Comparison of ENCODE assay signal across 21 cellular contexts in the genomic region with DNA sequence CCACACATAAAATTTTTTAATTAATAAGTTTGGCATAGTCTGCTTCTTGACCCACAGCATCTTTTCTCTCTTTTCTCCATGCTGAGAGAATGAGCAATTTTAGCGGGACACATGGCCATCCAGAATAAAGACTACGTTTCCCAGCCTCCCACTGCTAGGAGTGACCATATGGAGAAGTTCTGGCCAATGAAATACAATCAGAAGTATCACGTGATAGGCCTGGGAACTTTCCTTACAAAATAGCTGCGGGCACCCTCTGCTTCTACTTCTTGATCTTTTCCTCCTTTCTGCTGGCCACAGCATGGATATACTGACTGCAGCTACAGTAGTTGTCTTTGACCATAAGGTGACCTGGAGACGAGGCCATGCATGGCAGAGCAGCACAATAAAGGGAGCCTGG.
DNase-seq lines count a peak whose midpoint lies in the region; ATAC-seq and TF ChIP-seq lines count a peak whose summit lies in the region.
"Had no signal": no experiment of that assay in that cellular context is flagged by ENCODE, and none has a peak within 500 bp of the region (broad histone marks: within the 10 kb centered on the region; RNA-seq: fewer than 3 reads in every experiment).

No MANE protein-coding gene starts in this region.

- intact Hi-C loops in left lung (cut with DNase I): no loop called here

- H3K27ac ChIP-seq in left lung: no peak overlapping the region
- H3K27ac ChIP-seq: gastrocnemius medialis, uterus had no signal

- no peaks in the 10 kb centered on the region for H3K36me3 ChIP-seq in left lung
- H3K36me3 ChIP-seq: gastrocnemius medialis, uterus had no signal

- H3K27me3 ChIP-seq in left lung: no peaks in the 10 kb centered on the region
- H3K27me3 ChIP-seq: gastrocnemius medialis, uterus had no signal

- TF ChIP-seq CTCF in left lung (IDR thresholded peaks at IDR 0.05): no peak

- peaks cover 3 to 16% of the 10 kb centered on the region in 2 donors for H3K4me1 ChIP-seq in left lung
- H3K4me1 ChIP-seq: gastrocnemius medialis, uterus had no signal

- H3K9me3 ChIP-seq in left lung: no peaks in the 10 kb centered on the region
- H3K9me3 ChIP-seq: gastrocnemius medialis, uterus had no signal

- POLR2A ChIA-PET in HEK293T (lab: Yijun Ruan, JAX): no interaction called here

- no peak overlapping the region for H3K4me3 ChIP-seq in left lung
- H3K4me3 ChIP-seq: gastrocnemius medialis, uterus had no signal

- peak; percentile 21 to 23 for DNase-seq in AML-193 (lab: John Stamatoyannopoulos, UW)
- no peak for DNase-seq in HEK293T (ENCODE audit: extremely low spot score)
- DNase-seq in RPMI7951 (ENCODE audit: low read depth): peak; percentile 35
- no peak for DNase-seq in left lung
- no peak for DNase-seq in AG08395 (ENCODE audit: low spot score)
- no peak for DNase-seq in NCI-H2029 treated with DMSO at 0.1 percent for 48 hours (lab: John Stamatoyannopoulos, UW)
- DNase-seq: activated CD4-positive, CD25-positive, alpha-beta regulatory T cell; activated CD8-positive, alpha-beta T cell treated with anti-CD3 and anti-CD28 coated beads, Interleukin-2, amount 10 ng/mL, durations not matched to agents 7 days and 5 days; activated naive CD4-positive, alpha-beta T cell treated with Interleukin-2 at 50 U/mL for 16 hours; activated T-cell treated with anti-CD3 and anti-CD28 coated beads, Interleukin-2, amount 50 U/mL, for 24 hours; gastrocnemius medialis; left colon; midbrain; NCI-H1694 treated with DMSO at 0.1 percent for 48 hours; NCI-H345; stimulated activated CD4-positive, alpha-beta T cell treated with anti-CD3 and anti-CD28 coated beads, Interleukin-4, amount 100 ng/mL, for 24 hours; T-helper 2 cell; uterus had no signal

- CTCF ChIA-PET in HEK293T (lab: Yijun Ruan, JAX): interaction anchor here (0.6 to 0.9 kb wide), 2 partner anchors 391 to 600 kb away, joined by 3 to 4 read pairs; no protein-coding TSS in a partner anchor

- ATAC-seq in left lung (peak; percentile 26), HG02884 (IDR thresholded peaks at IDR 0.05; ENCODE audit: unreplicated experiment) (no peak), GM18858 (IDR thresholded peaks at IDR 0.05; ENCODE audit: unreplicated experiment) (no peak)
- ATAC-seq: activated CD8-positive, alpha-beta T cell treated with anti-CD3 and anti-CD28 coated beads, Interleukin-2, amount 10 ng/mL, durations not matched to agents 7 days and 5 days; esophagus mucosa; gastrocnemius medialis; left colon had no signal

TF ChIP-seq in HEK293T, 16 proteins besides CTCF, POLR2A, EP300 and RAD21:
- TF ChIP-seq ELF4 (IDR thresholded peaks at IDR 0.05) (no peak), L3MBTL2 (conservative IDR thresholded peaks at IDR 0.05) (0 out of 2 replicates have a peak, but pooled peaks have one; percentile 16)

Comparison
In these comparisons a context has a peak if more than half of its experiments do, and no peak if none do; other contexts are left out.
1. DNase-seq: peak in AML-193 (2 of 2) and RPMI7951 (single experiment); none in HEK293T (single experiment), left lung (0 of 2), AG08395 (single experiment) and NCI-H2029 treated with DMSO at 0.1 percent for 48 hours (single experiment).